Comparison of ENCODE assay signal across 8 cellular contexts in the genomic region with DNA sequence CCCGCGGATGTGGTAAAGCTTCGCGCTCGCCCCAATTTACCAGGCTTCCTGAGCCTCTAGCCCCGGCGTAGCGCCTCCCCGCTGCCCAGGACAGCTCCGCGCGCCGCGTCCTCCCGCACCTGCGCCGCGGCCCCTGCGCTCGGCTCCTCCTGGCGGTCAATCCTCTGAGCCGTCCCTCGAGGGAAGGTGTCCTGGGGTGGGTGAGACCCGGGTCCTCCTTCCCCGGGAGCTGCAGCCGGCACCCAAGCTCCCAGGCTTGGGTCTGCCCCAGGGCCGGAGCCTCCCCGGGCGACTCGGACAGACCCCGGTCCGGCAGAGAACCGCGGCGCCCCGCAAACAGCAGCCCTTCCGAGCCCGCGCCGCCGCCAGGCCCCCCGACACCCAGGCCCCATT. TPM values are rescaled to one million over a fixed set of nuclear protein-coding genes. Genes with fewer than 3 reads are reported as not detected.
A peak's percentile ranks its signal among the peaks of the same experiment; 100 is the strongest.
DNase-seq lines count a peak whose midpoint lies in the region; ATAC-seq lines count a peak whose summit lies in the region.

No MANE protein-coding gene starts in this region.

- H3K27me3 ChIP-seq in duodenal mucosa (ENCODE audit: control insufficient read depth in 1 of 2, insufficient read depth in 2 of 2, low read length in 2 of 2) = no peaks in the 10 kb centered on the region

- DNase-seq in NCI-H2171 (lab: John Stamatoyannopoulos, UW) (peak; percentile 31), NCI-H2171 treated with DMSO at 0.1 percent for 48 hours (lab: John Stamatoyannopoulos, UW) (no peak), NCI-H1105 (lab: John Stamatoyannopoulos, UW) (peak; percentile 23)
- DNase-seq in activated CD4-positive, alpha-beta T cell treated with anti-CD3 and anti-CD28 coated beads, Interleukin-2, amount 50 U/mL, for 4 hours = peak; percentile 67 to 73
- DNase-seq in stimulated activated CD8-positive, alpha-beta memory T cell treated with anti-CD3 and anti-CD28 coated beads, Interleukin-4, amount 100 ng/mL, for 24 hours (ENCODE audit: low read depth) = peak; percentile 70

- H3K4me1 ChIP-seq in duodenal mucosa (ENCODE audit: control insufficient read depth in 1 of 2, insufficient read depth in 2 of 2, low read length in 2 of 2) = peaks cover 7 to 27% of the 10 kb centered on the region in 2 donors
- H3K4me1 ChIP-seq in mesodermal cell (ENCODE audit: control insufficient read depth, insufficient read depth, low read length, poor library complexity, severe bottlenecking) = peaks cover 12% of the 10 kb centered on the region

- peak overlapping the region; percentile 43 for H3K27ac ChIP-seq in duodenal mucosa (ENCODE audit: low read depth, low read length)
- peak overlapping the region; percentile 20 for H3K27ac ChIP-seq in mesodermal cell (ENCODE audit: low read depth, low read length, severe bottlenecking)

- ATAC-seq in HG02588 (IDR thresholded peaks at IDR 0.05; ENCODE audit: unreplicated experiment) = peak; percentile 40

- WGBS in mesodermal cell (ENCODE audit: insufficient coverage in 2 of 2), 2 experiments = 0 to 1% methylated on average over 13 to 31 of the region's 42 CpGs

- H3K4me3 ChIP-seq in duodenal mucosa (ENCODE audit: low read depth in 1 of 2, low read length in 2 of 2) (peak overlapping the region; percentile 68 to 78), mesodermal cell (ENCODE audit: extremely low read depth, insufficient read depth, low read length, poor library complexity, severe bottlenecking) (peak overlapping the region; percentile 91)

- H3K9me3 ChIP-seq in duodenal mucosa (ENCODE audit: control insufficient read depth in 1 of 2, low read length in 2 of 2) = no peaks in the 10 kb centered on the region
- peaks cover 14% of the 10 kb centered on the region for H3K9me3 ChIP-seq in mesodermal cell (ENCODE audit: control insufficient read depth, low read length)

- H3K36me3 ChIP-seq in duodenal mucosa (ENCODE audit: control insufficient read depth in 1 of 2, insufficient read depth in 2 of 2, low read length in 2 of 2) (no peaks in the 10 kb centered on the region), mesodermal cell (ENCODE audit: control insufficient read depth, insufficient read depth, low read length) (no peaks in the 10 kb centered on the region)

- H3K9ac ChIP-seq in duodenal mucosa (ENCODE audit: low read depth in 1 of 2, low read length in 2 of 2) = peak overlapping the region; percentile 59 to 82

RNA-seq across cellular contexts. Expression of gene OSBPL3, which starts 0.5 kb away (rescaled TPM):
- 9.0 TPM for polyA plus RNA-seq in mesodermal cell (2013, experiment 1 of 2)
- 10.6 TPM for polyA plus RNA-seq in mesodermal cell (2013, experiment 2 of 2)
